8 cellular contexts compared by ENCODE assay signal in the genomic region with DNA sequence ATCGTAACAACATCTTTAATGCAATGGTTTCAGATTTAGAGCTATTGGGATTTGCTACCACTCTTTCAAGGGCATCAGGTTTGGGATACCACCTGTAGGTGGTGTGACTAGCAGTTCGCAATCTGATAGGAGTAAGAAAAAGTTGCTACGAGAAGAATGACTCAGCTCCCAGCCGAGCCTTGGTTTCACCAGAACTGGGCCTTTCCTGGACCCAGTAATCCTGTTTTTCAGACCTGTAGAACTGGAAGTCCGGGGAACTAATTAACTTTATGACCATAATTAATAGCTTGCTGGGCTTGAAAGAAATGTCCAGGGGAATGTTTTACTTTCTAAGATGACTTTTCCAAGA. TPM values are rescaled to one million over a fixed set of nuclear protein-coding genes. Genes with fewer than 3 reads are reported as not detected.
A peak's percentile ranks its signal among the peaks of the same experiment; 100 is the strongest.
DNase-seq lines count a peak whose midpoint lies in the region; TF ChIP-seq lines count a peak whose summit lies in the region.

No MANE protein-coding gene starts in this region.

- CTCF ChIA-PET in Calu3 (lab: Charles Lee), result interaction anchor here (0.5 to 2.0 kb wide), 10 partner anchors 9 to 254 kb away, joined by 3 to 20 read pairs (median 4); partner anchors contain the start of genes DAD1, OR6J1 and OXA1L

- no peaks in the 10 kb centered on the region for H3K36me3 ChIP-seq in hepatocyte (replicated peaks; ENCODE audit: insufficient read depth, low read depth)
- peaks cover 15% of the 10 kb centered on the region for H3K36me3 ChIP-seq in rectal smooth muscle tissue (ENCODE audit: control insufficient read depth, insufficient read depth, low read length)

- peaks cover under 1% of the 10 kb centered on the region for H3K27me3 Mint-ChIP-seq in Calu3 (ENCODE audit: unreplicated experiment)

- H3K9me3 Mint-ChIP-seq in Calu3 (ENCODE audit: low read depth, unreplicated experiment), result no peaks in the 10 kb centered on the region

- H3K27ac ChIP-seq in hepatocyte (peak overlapping the region; percentile 98), rectal smooth muscle tissue (ENCODE audit: low read depth, low read length) (peak overlapping the region; percentile 85)

- intact Hi-C loops in Calu3 (cut with micrococcal nuclease; ENCODE audit: unreplicated experiment), result no loop called here

- H3K4me3 ChIP-seq in hepatocyte, result peak overlapping the region; percentile 55
- peak overlapping the region; percentile 95 for H3K4me3 ChIP-seq in rectal smooth muscle tissue (ENCODE audit: low read length)

- peak overlapping the region; percentile 86 for H3K4me3 Mint-ChIP-seq in Calu3 (ENCODE audit: low read depth, unreplicated experiment)

- H3K27me3 ChIP-seq in hepatocyte (no peaks in the 10 kb centered on the region), rectal smooth muscle tissue (ENCODE audit: control insufficient read depth, insufficient read depth, low read length) (no peaks in the 10 kb centered on the region)

- no TSS peak for BruUV-seq in Calu3 (replicated peaks; lab: Mats Ljungman, UMichigan)

- no peaks in the 10 kb centered on the region for H4K20me1 ChIP-seq in hepatocyte (ENCODE audit: insufficient read depth, poor library complexity, severe bottlenecking)

- TF ChIP-seq CTCF in Calu3 (IDR thresholded peaks at IDR 0.05; ENCODE audit: unreplicated experiment) (no peak), GM20000 (IDR thresholded peaks at IDR 0.05; ENCODE audit: extremely low read depth, missing control alignments) (no peak), hepatocyte (IDR thresholded peaks at IDR 0.05; ENCODE audit: poor library complexity) (peak; percentile 41)

- WGBS in hepatocyte (ENCODE audit: low lambda C conversion rate, missing lambda C conversion rate), result 6% methylated on average over 5 of the region's 5 CpGs

- H3K36me3 Mint-ChIP-seq in Calu3 (ENCODE audit: insufficient read depth, unreplicated experiment), result peaks cover 16% of the 10 kb centered on the region

- no peaks in the 10 kb centered on the region for H3K9me3 ChIP-seq in hepatocyte (ENCODE audit: low read depth)

- peak overlapping the region; percentile 81 for H2AFZ ChIP-seq in hepatocyte

- H3K9me2 ChIP-seq in hepatocyte (replicated peaks; ENCODE audit: insufficient read depth), result no peaks in the 10 kb centered on the region

- peak overlapping the region; percentile 29 for H3K27ac Mint-ChIP-seq in Calu3 (ENCODE audit: unreplicated experiment)

- peak; percentile 47 for DNase-seq in Calu3
- peak; percentile 59 for DNase-seq in GM20000 (ENCODE audit: low spot score)
- peak; percentile 22 for DNase-seq in NCI-H2227 (lab: John Stamatoyannopoulos, UW; ENCODE audit: unreplicated experiment)
- DNase-seq in amniotic epithelial cell (ENCODE audit: low read depth), result peak; percentile 70
- DNase-seq in hepatocyte (ENCODE audit: low spot score), result peak; percentile 83
- no peak for DNase-seq in NCI-H2081 treated with DMSO at 0.1 percent for 48 hours (lab: John Stamatoyannopoulos, UW)
- no peak for DNase-seq in SKM-1 treated with dmso at 0.1 percent for 144 hours (lab: John Stamatoyannopoulos, UW; ENCODE audit: unreplicated experiment)

- H3K9ac ChIP-seq in rectal smooth muscle tissue (ENCODE audit: low read length), result peak overlapping the region; percentile 50

- H3K4me1 ChIP-seq in hepatocyte (ENCODE audit: insufficient read depth) (peaks cover 13% of the 10 kb centered on the region), rectal smooth muscle tissue (ENCODE audit: control insufficient read depth, insufficient read depth, low read length) (peaks cover 8% of the 10 kb centered on the region)

- H3K4me2 ChIP-seq in hepatocyte, result peak overlapping the region; percentile 80

- peaks cover 23% of the 10 kb centered on the region for H3K79me2 ChIP-seq in hepatocyte

- peaks cover 24% of the 10 kb centered on the region for H3K4me1 Mint-ChIP-seq in Calu3 (ENCODE audit: low read depth, unreplicated experiment)

RNA-seq across cellular contexts. Expression of gene ABHD4, which starts 0.8 kb away (rescaled TPM):
- total RNA-seq in Calu3 (2022) (11.2 and 11.6 TPM in 2 replicates), hepatocyte (30.7 and 33.9 TPM in 2 replicates)
- 43.3 and 49.8 TPM in 2 replicates for polyA plus RNA-seq in hepatocyte

RNA-seq across cellular contexts. Expression of gene DAD1, which starts 9.8 kb away (rescaled TPM):
- 196 and 197 TPM in 2 replicates for total RNA-seq in Calu3 (2022)
- total RNA-seq in hepatocyte, result 327 and 358 TPM in 2 replicates
- polyA plus RNA-seq in hepatocyte, result 441 and 463 TPM in 2 replicates

RNA-seq across cellular contexts. Expression of gene OR6J1, which starts 45.3 kb away (rescaled TPM):
- total RNA-seq in Calu3 (2022) (not detected in 2 replicates), hepatocyte (0.03 TPM in 1 of 2 replicates, not detected in the other)
- not detected in 2 replicates for polyA plus RNA-seq in hepatocyte

Comparison
In these comparisons a context has a peak if more than half of its experiments do, and no peak if none do; other contexts are left out.
1. DNase-seq: peak in Calu3 (single experiment), GM20000 (single experiment), NCI-H2227 (single experiment), amniotic epithelial cell (single experiment) and hepatocyte (single experiment); none in NCI-H2081 treated with DMSO at 0.1 percent for 48 hours (single experiment) and SKM-1 treated with dmso at 0.1 percent for 144 hours (single experiment).